ENCODE assay signal across 10 cellular contexts in the genomic region with DNA sequence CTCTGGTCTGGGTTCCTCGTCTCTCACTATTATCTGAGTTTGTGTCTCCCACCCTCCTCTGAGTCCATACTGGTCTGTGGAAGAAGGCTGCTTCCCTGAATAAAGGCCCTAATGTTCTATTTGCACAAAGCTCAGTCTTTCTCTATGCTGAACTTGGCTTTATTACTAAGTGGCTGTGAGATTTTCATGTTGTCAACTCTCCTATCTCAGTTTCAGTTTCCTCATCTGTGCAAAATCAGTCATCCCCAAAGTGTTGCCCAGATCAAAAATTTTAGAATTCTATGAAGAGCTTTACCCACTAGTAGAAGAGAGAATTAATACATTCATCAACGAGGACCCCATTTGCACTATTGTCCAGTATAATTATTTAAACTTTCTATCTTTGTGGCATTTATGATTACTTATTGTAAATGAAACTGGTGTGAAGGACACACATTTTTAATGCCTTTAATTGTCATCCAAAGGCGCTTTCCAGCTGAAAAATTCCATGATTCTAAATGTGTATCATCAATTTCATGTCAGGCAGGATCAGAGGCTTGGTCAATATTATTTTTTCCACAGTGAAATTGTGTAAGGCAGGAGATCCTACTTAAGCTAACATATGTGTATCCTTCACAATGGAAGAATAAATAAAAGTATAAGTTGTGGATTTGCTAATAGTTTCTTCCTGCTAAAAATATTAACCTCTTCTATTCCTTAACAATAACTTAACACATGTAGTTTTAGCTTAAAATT.
DNase-seq lines count a peak whose midpoint lies in the region; ATAC-seq and TF ChIP-seq lines count a peak whose summit lies in the region.
"Had no signal": no experiment of that assay in that cellular context is flagged by ENCODE, and none has a peak within 500 bp of the region (broad histone marks: within the 10 kb centered on the region; RNA-seq: fewer than 3 reads in every experiment).

No MANE protein-coding gene starts in this region.

- no peak for DNase-seq in activated naive CD4-positive, alpha-beta T cell treated with anti-CD3 and anti-CD28 coated beads, Interleukin-2, amount 50 U/mL, for 72 hours (ENCODE audit: low spot score in 2 of 2)
- no peak for DNase-seq in activated naive CD4-positive, alpha-beta T cell treated with anti-CD3 and anti-CD28 coated beads for 36 hours
- DNase-seq in osteocyte (ENCODE audit: extremely low spot score, unreplicated experiment) (no peak), NCI-H1417 treated with DMSO at 0.1 percent for 48 hours (lab: John Stamatoyannopoulos, UW) (no peak), suprapubic skin (ENCODE audit: low spot score in 2 of 2) (no peak), body of pancreas (no peak)

- H3K27me3 ChIP-seq in suprapubic skin: no peaks in the 10 kb centered on the region
- H3K27me3 ChIP-seq in body of pancreas: no peaks in the 10 kb centered on the region
- H3K27me3 ChIP-seq: breast epithelium had no signal

- H3K4me3 ChIP-seq in suprapubic skin: no peak overlapping the region
- H3K4me3 ChIP-seq in body of pancreas: no peak overlapping the region
- H3K4me3 ChIP-seq: breast epithelium, HAP-1 had no signal

- intact Hi-C loops in activated naive CD4-positive, alpha-beta T cell treated with anti-CD3 and anti-CD28 coated beads for 36 hours (cut with micrococcal nuclease): no loop called here
- intact Hi-C loops in body of pancreas (cut with DNase I): no loop called here

- TF ChIP-seq POLR2A in suprapubic skin (IDR thresholded peaks at IDR 0.05) (no peak), body of pancreas (IDR thresholded peaks at IDR 0.05) (no peak)

- no peaks in the 10 kb centered on the region for H3K36me3 Mint-ChIP-seq in activated naive CD4-positive, alpha-beta T cell treated with anti-CD3 and anti-CD28 coated beads, Interleukin-2, amount 50 U/mL, for 72 hours
- no peaks in the 10 kb centered on the region for H3K36me3 Mint-ChIP-seq in activated naive CD4-positive, alpha-beta T cell treated with anti-CD3 and anti-CD28 coated beads for 36 hours (ENCODE audit: low read depth)
- H3K36me3 Mint-ChIP-seq in osteocyte (ENCODE audit: unreplicated experiment): no peaks in the 10 kb centered on the region

- CTCF ChIA-PET in activated naive CD4-positive, alpha-beta T cell treated with anti-CD3 and anti-CD28 coated beads for 36 hours (lab: Charles Lee): interaction anchor here (1.6 to 2.6 kb wide), 2 partner anchors 12 to 21 kb away, joined by 4 to 11 read pairs; no protein-coding TSS in a partner anchor

- no peak overlapping the region for H3K27ac Mint-ChIP-seq in activated naive CD4-positive, alpha-beta T cell treated with anti-CD3 and anti-CD28 coated beads, Interleukin-2, amount 50 U/mL, for 72 hours
- no peak overlapping the region for H3K27ac Mint-ChIP-seq in activated naive CD4-positive, alpha-beta T cell treated with anti-CD3 and anti-CD28 coated beads for 36 hours
- H3K27ac Mint-ChIP-seq in osteocyte (ENCODE audit: unreplicated experiment): peak overlapping the region; percentile 48

- H3K4me1 Mint-ChIP-seq in activated naive CD4-positive, alpha-beta T cell treated with anti-CD3 and anti-CD28 coated beads for 36 hours (ENCODE audit: low read depth): peaks cover 8% of the 10 kb centered on the region
- H3K4me1 Mint-ChIP-seq in osteocyte (ENCODE audit: unreplicated experiment): peaks cover 40% of the 10 kb centered on the region

- no peaks in the 10 kb centered on the region for H3K36me3 ChIP-seq in suprapubic skin
- no peaks in the 10 kb centered on the region for H3K36me3 ChIP-seq in body of pancreas (replicated peaks in 1 of 2; ENCODE audit: insufficient read depth in 1 of 2, low read depth in 2 of 2)
- H3K36me3 ChIP-seq: breast epithelium, HAP-1 had no signal

- TF ChIP-seq CTCF in osteocyte (IDR thresholded peaks at IDR 0.05) (no peak), suprapubic skin (IDR thresholded peaks at IDR 0.05) (no peak), body of pancreas (IDR thresholded peaks at IDR 0.05) (no peak)

- 86% methylated on average over 3 of the region's 3 CpGs for WGBS in suprapubic skin
- 55 to 70% methylated on average over 3 of the region's 3 CpGs for WGBS in body of pancreas, 2 donors

- H3K27me3 Mint-ChIP-seq in activated naive CD4-positive, alpha-beta T cell treated with anti-CD3 and anti-CD28 coated beads for 36 hours (ENCODE audit: low read depth): no peaks in the 10 kb centered on the region
- H3K27me3 Mint-ChIP-seq in osteocyte (ENCODE audit: unreplicated experiment): no peaks in the 10 kb centered on the region

- no peak overlapping the region for H3K4me3 Mint-ChIP-seq in activated naive CD4-positive, alpha-beta T cell treated with anti-CD3 and anti-CD28 coated beads for 36 hours
- H3K4me3 Mint-ChIP-seq in osteocyte (ENCODE audit: unreplicated experiment): no peak overlapping the region

- H3K27ac ChIP-seq in suprapubic skin (no peak overlapping the region), body of pancreas (peak overlapping the region in 1 of 4 donors; percentile 7)
- H3K27ac ChIP-seq: breast epithelium had no signal

- peaks cover 5% of the 10 kb centered on the region for H3K4me1 ChIP-seq in suprapubic skin
- H3K4me1 ChIP-seq in body of pancreas: peaks cover 21% of the 10 kb centered on the region
- H3K4me1 ChIP-seq: breast epithelium had no signal

- no peaks in the 10 kb centered on the region for H3K9me3 Mint-ChIP-seq in activated naive CD4-positive, alpha-beta T cell treated with anti-CD3 and anti-CD28 coated beads, Interleukin-2, amount 50 U/mL, for 72 hours
- H3K9me3 Mint-ChIP-seq in activated naive CD4-positive, alpha-beta T cell treated with anti-CD3 and anti-CD28 coated beads for 36 hours: no peaks in the 10 kb centered on the region
- no peaks in the 10 kb centered on the region for H3K9me3 Mint-ChIP-seq in osteocyte (ENCODE audit: unreplicated experiment)

- ATAC-seq in activated naive CD4-positive, alpha-beta T cell treated with anti-CD3 and anti-CD28 coated beads, Interleukin-2, amount 50 U/mL, for 72 hours: peak; percentile 26 to 85
- ATAC-seq in GM21619 (IDR thresholded peaks at IDR 0.05; ENCODE audit: unreplicated experiment) (peak; percentile 85), HG03139 (IDR thresholded peaks at IDR 0.05; ENCODE audit: unreplicated experiment) (peak; percentile 66), body of pancreas (no peak)

- no peak for TF ChIP-seq EP300 in suprapubic skin (IDR thresholded peaks at IDR 0.05)

- no peaks in the 10 kb centered on the region for H3K9me3 ChIP-seq in suprapubic skin
- no peaks in the 10 kb centered on the region for H3K9me3 ChIP-seq in body of pancreas
- H3K9me3 ChIP-seq: breast epithelium, HAP-1 had no signal
